ENCODE assay signal across 8 cellular contexts in genomic region chr4:155442267-155443105, GRCh38.
DNase-seq lines count a peak whose midpoint lies in the region; ATAC-seq, FAIRE-seq and TF ChIP-seq lines count a peak whose summit lies in the region.

No MANE protein-coding gene starts in this region.

- no peak overlapping the region for H3K4me3 ChIP-seq in endodermal cell (ENCODE audit: low read length)

- peaks cover 4% of the 10 kb centered on the region for H3K4me1 Mint-ChIP-seq in endodermal cell

- peak; percentile 92 for FAIRE-seq in A204.1 (lab: Jason Lieb, UNC)

- H3K4me3 Mint-ChIP-seq in endodermal cell = no peak overlapping the region

- H3K27me3 ChIP-seq in endodermal cell (ENCODE audit: control insufficient read depth, insufficient read depth, low read length, poor library complexity, severe bottlenecking) = peaks cover 47% of the 10 kb centered on the region

- ATAC-seq in GM18502 (IDR thresholded peaks at IDR 0.05; ENCODE audit: poor library complexity, unreplicated experiment) (peak; percentile 91), HG03039 (IDR thresholded peaks at IDR 0.05; ENCODE audit: unreplicated experiment) (peak; percentile 90)

- peaks cover 44% of the 10 kb centered on the region for H3K27me3 Mint-ChIP-seq in endodermal cell (ENCODE audit: insufficient read depth)

- H3K4me1 ChIP-seq in endodermal cell (ENCODE audit: control insufficient read depth, insufficient read depth, low read length) = no peaks in the 10 kb centered on the region

- peak; percentile 98 for TF ChIP-seq CTCF in endodermal cell (conservative IDR thresholded peaks at IDR 0.05)

- DNase-seq in NCI-H460 (ENCODE audit: extremely low read depth, low read depth) (peak; percentile 55), endodermal cell (peak; percentile 92), mesenteric fat pad (ENCODE audit: low spot score) (peak; percentile 90)
- peak; percentile 13 to 37 for DNase-seq in activated CD8-positive, alpha-beta memory T cell treated with anti-CD3 and anti-CD28 coated beads for 4 hours (ENCODE audit: low read depth in 2 of 2)
- DNase-seq in stimulated activated CD8-positive, alpha-beta memory T cell treated with anti-CD3 and anti-CD28 coated beads, Interleukin-12 subunit alpha, Interleukin-12 subunit beta, amount 100 ng/mL, for 4 hours (ENCODE audit: low read depth) = peak; percentile 13

- no peaks in the 10 kb centered on the region for H3K9me3 Mint-ChIP-seq in endodermal cell

- H3K9ac ChIP-seq in endodermal cell (ENCODE audit: extremely low read depth, low read length, poor library complexity, severe bottlenecking) = no peak overlapping the region

- H3K27ac Mint-ChIP-seq in endodermal cell = no peak overlapping the region

- WGBS in endodermal cell (ENCODE audit: insufficient coverage in 1 of 2, insufficient read length in 1 of 2), 2 experiments = 72 to 81% methylated on average over 3 to 10 of the region's 10 CpGs

- no peaks in the 10 kb centered on the region for H3K36me3 Mint-ChIP-seq in endodermal cell (ENCODE audit: low read depth)

- no peak overlapping the region for H3K27ac ChIP-seq in endodermal cell (ENCODE audit: low read depth, low read length)

- H3K36me3 ChIP-seq in endodermal cell (ENCODE audit: control insufficient read depth, insufficient read depth, low read length) = no peaks in the 10 kb centered on the region

- no peaks in the 10 kb centered on the region for H3K9me3 ChIP-seq in endodermal cell (ENCODE audit: control insufficient read depth, low read length)

Comparison
In these comparisons a context has a peak if more than half of its experiments do, and no peak if none do; other contexts are left out.
1. DNase-seq: peak in every context shown above with its lines; median percentile 92 in endodermal cell; 90 in mesenteric fat pad; 55 in NCI-H460; 25 in activated CD8-positive, alpha-beta memory T cell treated with anti-CD3 and anti-CD28 coated beads for 4 hours; 13 in stimulated activated CD8-positive, alpha-beta memory T cell treated with anti-CD3 and anti-CD28 coated beads, Interleukin-12 subunit alpha, Interleukin-12 subunit beta, amount 100 ng/mL, for 4 hours.